25 cellular contexts compared by ENCODE assay signal in the genomic region with DNA sequence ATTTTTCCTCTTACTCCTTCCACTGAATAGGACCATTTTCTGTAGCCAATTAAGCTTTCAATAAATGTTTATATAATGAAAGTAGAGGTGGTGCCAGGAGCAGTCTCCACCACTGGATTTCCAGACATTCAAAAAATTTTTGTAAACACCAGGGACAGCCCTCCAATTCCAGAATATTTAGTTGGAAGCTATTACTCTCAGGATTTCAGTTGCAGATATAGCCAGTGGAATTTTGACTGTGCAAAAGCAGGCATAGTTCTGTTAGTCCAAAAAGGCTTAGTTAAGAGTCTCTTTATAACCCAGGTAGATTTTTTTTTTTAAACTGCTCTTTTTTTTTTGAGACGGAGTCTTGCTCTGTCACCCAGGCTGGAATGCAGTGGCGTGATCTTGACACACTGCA.
DNase-seq lines count a peak whose midpoint lies in the region; ATAC-seq, FAIRE-seq and TF ChIP-seq lines count a peak whose summit lies in the region.
"Had no signal": no experiment of that assay in that cellular context is flagged by ENCODE, and none has a peak within 500 bp of the region (broad histone marks: within the 10 kb centered on the region; RNA-seq: fewer than 3 reads in every experiment).

No MANE protein-coding gene starts in this region.

- ATAC-seq in gastrocnemius medialis, result no peak
- no peak for ATAC-seq in activated T-cell treated with anti-CD3 and anti-CD28 coated beads, Interleukin-2, amount 50 U/mL, for 72 hours (replicated peaks in 1 of 2)
- ATAC-seq: A549; activated CD4-positive, alpha-beta T cell treated with anti-CD3 and anti-CD28 coated beads for 36 hours; activated CD8-positive, alpha-beta memory T cell treated with anti-CD3 and anti-CD28 coated beads, Interleukin-2, amount 10 ng/mL, durations not matched to agents 7 days and 5 days; natural killer cell; T-cell had no signal

- peaks cover 13 to 60% of the 10 kb centered on the region in 2 donors for H3K4me1 ChIP-seq in ascending aorta
- H3K4me1 ChIP-seq in sigmoid colon, result peaks cover 0 to 80% (median 63%) of the 10 kb centered on the region in 4 donors
- peaks cover 21 to 35% of the 10 kb centered on the region in 2 donors for H3K4me1 ChIP-seq in gastrocnemius medialis

- in situ Hi-C loops in gastrocnemius medialis (cut with MboI; ENCODE audit: low sequenced_read_pairs in 4 of 4) (no loop called here), GM13976 (cut with MboI; ENCODE audit: low sequenced_read_pairs, unreplicated experiment) (loop anchor here (10.0 kb wide), 1 partner anchor 61 kb away; no protein-coding TSS in a partner anchor)

- 87 to 91% methylated on average over 2 of the region's 2 CpGs for WGBS in sigmoid colon, 2 donors

- intact Hi-C loops in ascending aorta (cut with DNase I) (no loop called here), sigmoid colon (cut with DNase I) (no loop called here), gastrocnemius medialis (cut with DNase I; ENCODE audit: low total_unique reads) (no loop called here)

- no peak for TF ChIP-seq POLR2A in sigmoid colon (IDR thresholded peaks at IDR 0.05)
- TF ChIP-seq POLR2A in gastrocnemius medialis (IDR thresholded peaks at IDR 0.05), result no peak

- DNase-seq in ascending aorta (ENCODE audit: low spot score in 2 of 2) (no peak), fibroblast of the aortic adventitia (ENCODE audit: low read depth) (peak; percentile 75), sigmoid colon (no peak), NCI-H510A treated with DMSO at 0.1 percent for 48 hours (lab: John Stamatoyannopoulos, UW) (no peak), gastrocnemius medialis (no peak), GM13976 (ENCODE audit: low spot score) (no peak)
- DNase-seq in activated T-cell treated with anti-CD3 and anti-CD28 coated beads, Interleukin-2, amount 50 U/mL, for 72 hours, result no peak
- DNase-seq: activated CD4-positive, alpha-beta T cell treated with anti-CD3 and anti-CD28 coated beads for 36 hours; activated CD8-positive, alpha-beta memory T cell treated with anti-CD3 and anti-CD28 coated beads, Interleukin-2, amount 10 ng/mL, durations not matched to agents 7 days and 5 days; mesenchymal stem cell; natural killer cell; NCI-H1436; NCI-H69; SHP77; stimulated activated naive CD4-positive, alpha-beta T cell; T-cell had no signal

- FAIRE-seq in A204.1 (lab: Jason Lieb, UNC), result peak; percentile 83
- FAIRE-seq: A549, endothelial cell of umbilical vein, frontal cortex, TTC549 had no signal

- H3K27me3 ChIP-seq in ascending aorta (no peaks in the 10 kb centered on the region), sigmoid colon (no peaks in the 10 kb centered on the region), gastrocnemius medialis (no peaks in the 10 kb centered on the region)

- no peak for TF ChIP-seq EP300 in sigmoid colon (IDR thresholded peaks at IDR 0.05)

- H3K27ac ChIP-seq in ascending aorta, result peak overlapping the region; percentile 86 to 95
- H3K27ac ChIP-seq in sigmoid colon, result peak overlapping the region; percentile 80 to 96 (median 91)
- peak overlapping the region in 1 of 4 donors; percentile 7 for H3K27ac ChIP-seq in gastrocnemius medialis
- H3K27ac ChIP-seq: C4-2B, parathyroid adenoma had no signal

- no peaks in the 10 kb centered on the region for H3K36me3 Mint-ChIP-seq in activated T-cell treated with anti-CD3 and anti-CD28 coated beads, Interleukin-2, amount 50 U/mL, for 72 hours (ENCODE audit: insufficient read depth in 2 of 2)
- H3K36me3 Mint-ChIP-seq: activated CD8-positive, alpha-beta memory T cell treated with anti-CD3 and anti-CD28 coated beads, Interleukin-2, amount 10 ng/mL, durations not matched to agents 7 days and 5 days; activated naive CD8-positive, alpha-beta T cell; natural killer cell had no signal

- no peak overlapping the region for H3K27ac Mint-ChIP-seq in activated T-cell treated with anti-CD3 and anti-CD28 coated beads, Interleukin-2, amount 50 U/mL, for 72 hours
- H3K27ac Mint-ChIP-seq: activated CD4-positive, alpha-beta T cell treated with anti-CD3 and anti-CD28 coated beads for 36 hours; activated CD8-positive, alpha-beta memory T cell treated with anti-CD3 and anti-CD28 coated beads, Interleukin-2, amount 10 ng/mL, durations not matched to agents 7 days and 5 days; activated naive CD8-positive, alpha-beta T cell; dendritic cell treated with granulocyte-macrophage colony-stimulating factor and Interleukin-4, amounts not matched to agents 40 ng/mL and 50 ng/mL, for 4 days; natural killer cell had no signal

- peaks cover 12% of the 10 kb centered on the region for H3K4me1 Mint-ChIP-seq in activated T-cell treated with anti-CD3 and anti-CD28 coated beads, Interleukin-2, amount 50 U/mL, for 72 hours (ENCODE audit: low read depth)

- H3K27me3 Mint-ChIP-seq in activated T-cell treated with anti-CD3 and anti-CD28 coated beads, Interleukin-2, amount 50 U/mL, for 72 hours (ENCODE audit: low read depth), result peaks cover 12% of the 10 kb centered on the region

- TF ChIP-seq CTCF in ascending aorta (IDR thresholded peaks at IDR 0.05) (no peak), fibroblast of the aortic adventitia (IDR thresholded peaks at IDR 0.05; ENCODE audit: insufficient read depth, low read length) (no peak), sigmoid colon (IDR thresholded peaks at IDR 0.05) (no peak), gastrocnemius medialis (IDR thresholded peaks at IDR 0.05 in 4 of 5, conservative IDR thresholded peaks at IDR 0.05 in 1 of 5) (no peak), GM13976 (IDR thresholded peaks at IDR 0.05; ENCODE audit: borderline replicate concordance, control extremely low read depth, extremely low read depth, insufficient read depth, missing control alignments) (no peak)

- H3K4me3 ChIP-seq in ascending aorta, result peak overlapping the region in 1 of 2 donors; percentile 28
- no peak overlapping the region for H3K4me3 ChIP-seq in fibroblast of the aortic adventitia (ENCODE audit: low read depth, low read length)
- H3K4me3 ChIP-seq in sigmoid colon, result no peak overlapping the region
- H3K4me3 ChIP-seq in gastrocnemius medialis, result no peak overlapping the region
- H3K4me3 ChIP-seq: A549 had no signal

- H3K4me3 Mint-ChIP-seq in activated T-cell treated with anti-CD3 and anti-CD28 coated beads, Interleukin-2, amount 50 U/mL, for 72 hours, result no peak overlapping the region
- H3K4me3 Mint-ChIP-seq: activated CD4-positive, alpha-beta T cell treated with anti-CD3 and anti-CD28 coated beads for 36 hours; activated CD8-positive, alpha-beta memory T cell treated with anti-CD3 and anti-CD28 coated beads, Interleukin-2, amount 10 ng/mL, durations not matched to agents 7 days and 5 days; activated naive CD8-positive, alpha-beta T cell; dendritic cell treated with granulocyte-macrophage colony-stimulating factor and Interleukin-4, amounts not matched to agents 40 ng/mL and 50 ng/mL, for 4 days; natural killer cell; T-cell had no signal

- H3K9me3 ChIP-seq in ascending aorta (no peaks in the 10 kb centered on the region), sigmoid colon (no peaks in the 10 kb centered on the region), gastrocnemius medialis (no peaks in the 10 kb centered on the region)
- H3K9me3 ChIP-seq: A549 had no signal

- peaks cover 0 to 5% of the 10 kb centered on the region in 2 donors for H3K36me3 ChIP-seq in ascending aorta
- no peaks in the 10 kb centered on the region for H3K36me3 ChIP-seq in sigmoid colon
- no peaks in the 10 kb centered on the region for H3K36me3 ChIP-seq in gastrocnemius medialis

- no peaks in the 10 kb centered on the region for H3K9me3 Mint-ChIP-seq in activated T-cell treated with anti-CD3 and anti-CD28 coated beads, Interleukin-2, amount 50 U/mL, for 72 hours
- H3K9me3 Mint-ChIP-seq: dendritic cell treated with granulocyte-macrophage colony-stimulating factor and Interleukin-4, amounts not matched to agents 40 ng/mL and 50 ng/mL, for 4 days; natural killer cell; T-cell had no signal
